Comparison of ENCODE assay signal across 10 cellular contexts in genomic region chr11:131580466-131580865, GRCh38.
"Had no signal": no experiment of that assay in that cellular context is flagged by ENCODE, and none has a peak within 500 bp of the region (broad histone marks: within the 10 kb centered on the region; RNA-seq: fewer than 3 reads in every experiment).

No MANE protein-coding gene starts in this region.

- H3K27ac ChIP-seq: foreskin keratinocyte, right lobe of liver, stomach had no signal

- H3K9me3 ChIP-seq: right lobe of liver, stomach had no signal

- H3K4me1 ChIP-seq: foreskin keratinocyte, right lobe of liver, stomach had no signal

- H3K4me3 ChIP-seq: right lobe of liver, stomach had no signal

- H3K36me3 ChIP-seq: right lobe of liver, stomach had no signal

- H3K27me3 ChIP-seq: foreskin keratinocyte, right lobe of liver had no signal

- DNase-seq: activated B cell treated with CpG ODN at 0.5 μM for 24 hours; activated CD4-positive, alpha-beta T cell treated with anti-CD3 and anti-CD28 coated beads, Interleukin-2, amount 10 ng/mL, durations not matched to agents 24 days and 14 days; activated naive CD8-positive, alpha-beta T cell treated with anti-CD3 and anti-CD28 coated beads for 36 hours; cortex of kidney; effector memory CD4-positive, alpha-beta T cell; foreskin keratinocyte; left ventricle myocardium superior; right lobe of liver; stimulated activated CD4-positive, alpha-beta T cell treated with anti-CD3 and anti-CD28 coated beads, Interleukin-1b, Interleukin-23, amount 100 ng/mL, for 48 hours; stomach had no signal

- ATAC-seq: left ventricle myocardium superior had no signal
